23 cellular contexts compared by ENCODE assay signal in genomic region chr13:45104294-45104693, GRCh38. TPM values are rescaled to one million over a fixed set of nuclear protein-coding genes. Genes with fewer than 3 reads are reported as not detected.
DNase-seq lines count a peak whose midpoint lies in the region; ATAC-seq and TF ChIP-seq lines count a peak whose summit lies in the region.
"Had no signal": no experiment of that assay in that cellular context is flagged by ENCODE, and none has a peak within 500 bp of the region (broad histone marks: within the 10 kb centered on the region; RNA-seq: fewer than 3 reads in every experiment).

No MANE protein-coding gene starts in this region.

- in situ Hi-C loops in GM13977 (cut with MboI; ENCODE audit: low pct_unique_long_range_greater_than_20kb, low sequenced_read_pairs, unreplicated experiment): no loop called here

- H3K4me1 Mint-ChIP-seq in activated naive CD4-positive, alpha-beta T cell treated with anti-CD3 and anti-CD28 coated beads, Interleukin-2, amount 50 U/mL, for 24 hours: peaks cover 3% of the 10 kb centered on the region
- H3K4me1 Mint-ChIP-seq in WTC11 (peaks cover 50% of the 10 kb centered on the region), HFFc6 (ENCODE audit: low read depth) (peaks cover 12% of the 10 kb centered on the region)

- no peak overlapping the region for H3K4me2 ChIP-seq in neural cell (ENCODE audit: low read length)
- H3K4me2 ChIP-seq: A549; BLaER1 treated with 17β-estradiol and CSF1 and Interleukin-3, amounts not matched to agents 10 nM and 100 nM had no signal

- H4K20me1 ChIP-seq in neural cell (ENCODE audit: insufficient read depth): no peaks in the 10 kb centered on the region
- H4K20me1 ChIP-seq: BLaER1 treated with 17β-estradiol and CSF1 and Interleukin-3, amounts not matched to agents 10 nM and 100 nM had no signal

- no peak for TF ChIP-seq RAD21 in neural cell (conservative IDR thresholded peaks at IDR 0.05)

- no peaks in the 10 kb centered on the region for H3K9me2 ChIP-seq in neural cell (ENCODE audit: insufficient read depth, low read length)

- no peak overlapping the region for H3K4me3 Mint-ChIP-seq in activated naive CD4-positive, alpha-beta T cell treated with anti-CD3 and anti-CD28 coated beads, Interleukin-2, amount 50 U/mL, for 24 hours
- H3K4me3 Mint-ChIP-seq in WTC11 (no peak overlapping the region), HFFc6 (no peak overlapping the region)
- H3K4me3 Mint-ChIP-seq: CD14-positive monocyte; CD4-positive, alpha-beta T cell; CD8-positive, alpha-beta memory T cell had no signal

- H3K27me3 Mint-ChIP-seq in activated naive CD4-positive, alpha-beta T cell treated with anti-CD3 and anti-CD28 coated beads, Interleukin-2, amount 50 U/mL, for 24 hours: peaks cover 4% of the 10 kb centered on the region
- H3K27me3 Mint-ChIP-seq in WTC11 (ENCODE audit: low read depth): no peaks in the 10 kb centered on the region
- peaks cover 5% of the 10 kb centered on the region for H3K27me3 Mint-ChIP-seq in HFFc6 (ENCODE audit: insufficient read depth)

- no peaks in the 10 kb centered on the region for H3K36me3 Mint-ChIP-seq in activated naive CD4-positive, alpha-beta T cell treated with anti-CD3 and anti-CD28 coated beads, Interleukin-2, amount 50 U/mL, for 24 hours
- H3K36me3 Mint-ChIP-seq in WTC11 (no peaks in the 10 kb centered on the region), HFFc6 (ENCODE audit: low read depth) (no peaks in the 10 kb centered on the region)
- H3K36me3 Mint-ChIP-seq: CD14-positive monocyte; CD8-positive, alpha-beta memory T cell had no signal

- H2AFZ ChIP-seq in neural cell (ENCODE audit: low read depth, low read length): no peak overlapping the region
- H2AFZ ChIP-seq: GM23248 had no signal

- DNase-seq in activated naive CD4-positive, alpha-beta T cell treated with anti-CD3 and anti-CD28 coated beads, Interleukin-2, amount 50 U/mL, for 16 hours: no peak
- no peak for DNase-seq in WTC11 (ENCODE audit: low spot score)
- peak; percentile 76 for DNase-seq in putamen (ENCODE audit: low spot score)
- no peak for DNase-seq in HFFc6
- DNase-seq in GM13977 (ENCODE audit: low spot score): no peak
- DNase-seq: 8988T; ACHN; AML-193; BE2C; CD4-positive, alpha-beta T cell; CD8-positive, alpha-beta memory T cell; DMS 273 treated with DMSO at 0.1 percent for 48 hours; DMS79 treated with DMSO at 0.1 percent for 48 hours; GF-D8; GM23248; H7; HCEC 1CT had no signal

- POLR2A ChIA-PET in WTC11 (lab: Charles Lee): interaction anchor here (0.7 kb wide), 1 partner anchor 112 kb away, joined by 5 read pairs; no protein-coding TSS in a partner anchor

- H3K36me3 ChIP-seq in neural cell (ENCODE audit: insufficient read depth, low read length): no peaks in the 10 kb centered on the region
- H3K36me3 ChIP-seq: BE2C; BLaER1 treated with 17β-estradiol and CSF1 and Interleukin-3, amounts not matched to agents 10 nM and 100 nM had no signal

- no peaks in the 10 kb centered on the region for H3K9me3 Mint-ChIP-seq in activated naive CD4-positive, alpha-beta T cell treated with anti-CD3 and anti-CD28 coated beads, Interleukin-2, amount 50 U/mL, for 24 hours
- H3K9me3 Mint-ChIP-seq in WTC11 (no peaks in the 10 kb centered on the region), HFFc6 (no peaks in the 10 kb centered on the region)
- H3K9me3 Mint-ChIP-seq: CD14-positive monocyte; CD4-positive, alpha-beta T cell; CD8-positive, alpha-beta memory T cell had no signal

- CTCF ChIA-PET in WTC11 (lab: Charles Lee): interaction anchor here (0.7 kb wide), 1 partner anchor 165 kb away, joined by 3 read pairs; no protein-coding TSS in a partner anchor

- H3K79me2 ChIP-seq in neural cell (replicated peaks; ENCODE audit: insufficient read depth, low read length): no peaks in the 10 kb centered on the region

- H3K9ac ChIP-seq in neural cell (ENCODE audit: low read length): no peak overlapping the region
- H3K9ac ChIP-seq: BLaER1 treated with 17β-estradiol and CSF1 and Interleukin-3, amounts not matched to agents 10 nM and 100 nM; GM23248 had no signal

- peak; percentile 69 for TF ChIP-seq EP300 in neural cell (conservative IDR thresholded peaks at IDR 0.05; ENCODE audit: poor library complexity, severe bottlenecking)

- H3K9me3 ChIP-seq in neural cell (ENCODE audit: low read length): no peaks in the 10 kb centered on the region
- H3K9me3 ChIP-seq: A549, BE2C had no signal

- peak overlapping the region; percentile 44 for H3K27ac ChIP-seq in neural cell (ENCODE audit: low read length)
- H3K27ac ChIP-seq: A549; BLaER1 treated with 17β-estradiol and CSF1 and Interleukin-3, amounts not matched to agents 10 nM and 100 nM; GM23248 had no signal

- no peaks in the 10 kb centered on the region for H3F3A ChIP-seq in neural cell (ENCODE audit: insufficient read depth, low read length, poor library complexity, severe bottlenecking)

- ATAC-seq in WTC11: no peak
- no peak for ATAC-seq in GM21529 (IDR thresholded peaks at IDR 0.05; ENCODE audit: unreplicated experiment)
- ATAC-seq: A549 had no signal

- TF ChIP-seq CTCF in WTC11 (IDR thresholded peaks at IDR 0.05): no peak
- no peak for TF ChIP-seq CTCF in neural cell (IDR thresholded peaks at IDR 0.05; ENCODE audit: poor library complexity, severe bottlenecking)
- TF ChIP-seq CTCF in HFFc6 (IDR thresholded peaks at IDR 0.05): no peak
- TF ChIP-seq CTCF in GM13977 (IDR thresholded peaks at IDR 0.05; ENCODE audit: extremely low read depth, insufficient read depth, missing control alignments): no peak

- H3K27me3 ChIP-seq in neural cell (ENCODE audit: insufficient read depth, low read depth, low read length): peaks cover 46% of the 10 kb centered on the region
- H3K27me3 ChIP-seq: BE2C; BLaER1 treated with 17β-estradiol and CSF1 and Interleukin-3, amounts not matched to agents 10 nM and 100 nM had no signal

- peak overlapping the region; percentile 41 for H3K27ac Mint-ChIP-seq in activated naive CD4-positive, alpha-beta T cell treated with anti-CD3 and anti-CD28 coated beads, Interleukin-2, amount 50 U/mL, for 24 hours
- peak overlapping the region; percentile 24; the same call in 1 of the 2 replicates for H3K27ac Mint-ChIP-seq in WTC11
- no peak overlapping the region for H3K27ac Mint-ChIP-seq in HFFc6
- H3K27ac Mint-ChIP-seq: CD14-positive monocyte; CD4-positive, alpha-beta T cell had no signal

- no peak overlapping the region for H3K4me3 ChIP-seq in neural cell (ENCODE audit: low read length)
- H3K4me3 ChIP-seq: A549; BLaER1 treated with 17β-estradiol and CSF1 and Interleukin-3, amounts not matched to agents 10 nM and 100 nM; GM23248 had no signal

TF ChIP-seq in WTC11, 78 proteins besides CTCF, POLR2A, EP300 and RAD21 (continues in another document):
- TF ChIP-seq ELF4 (CRISPR knock-in tag; IDR thresholded peaks at IDR 0.05; ENCODE audit: low read depth) (no peak), ZNF232 (CRISPR knock-in tag; IDR thresholded peaks at IDR 0.05) (no peak), PRRX2 (CRISPR knock-in tag; IDR thresholded peaks at IDR 0.05) (no peak), PREB (CRISPR knock-in tag; IDR thresholded peaks at IDR 0.05; ENCODE audit: borderline replicate concordance) (no peak)

TF ChIP-seq in neural cell, 6 proteins besides CTCF, POLR2A, EP300 and RAD21:
- TF ChIP-seq TAF1 (IDR thresholded peaks at IDR 0.05; ENCODE audit: low read depth): no peak
- peak; percentile 70 for TF ChIP-seq POLR2AphosphoS5 (IDR thresholded peaks at IDR 0.05)
- TF ChIP-seq REST (IDR thresholded peaks at IDR 0.05; ENCODE audit: borderline replicate concordance): peak; percentile 96

RNA-seq across cellular contexts. Expression of gene GTF2F2, which starts 16.0 kb away (rescaled TPM):
- total RNA-seq in WTC11 (2021): 27.5 to 33.8 TPM (median 29.7 TPM) in 3 replicates
- polyA plus RNA-seq in neural cell: 28.7 and 29.6 TPM in 2 replicates
- 18.7 and 24.2 TPM in 2 replicates for polyA minus RNA-seq in neural cell
- 10 to 100 TPM; 22.9 to 31.5 (median 24.7) TPM for total RNA-seq in HFFc6 (2021; fragmentation: NEBNext Ultra II Directional; extraction: Animal tissue kit (Norgen Biotek cat#: 25700))
